27 cellular contexts compared by ENCODE assay signal in genomic region chr9:79145442-79145841, GRCh38.
"Had no signal": no experiment of that assay in that cellular context is flagged by ENCODE, and none has a peak within 500 bp of the region (broad histone marks: within the 10 kb centered on the region; RNA-seq: fewer than 3 reads in every experiment).

No MANE protein-coding gene starts in this region.

- ATAC-seq: activated CD8-positive, alpha-beta T cell treated with anti-CD3 and anti-CD28 coated beads, Interleukin-2, amount 10 ng/mL, durations not matched to agents 7 days and 5 days had no signal

- FAIRE-seq: astrocyte, bronchial epithelial cell, RCC 7860, TTC549 had no signal

- H3K4me1 ChIP-seq: SJCRH30 had no signal

- H3K36me3 ChIP-seq: SJCRH30 had no signal

- H3K9me3 ChIP-seq: SJCRH30 had no signal

- H3K27ac ChIP-seq: PC-9, SJCRH30, SK-N-MC had no signal

- H3K4me2 ChIP-seq: PC-9 had no signal

- H3K4me3 ChIP-seq: PC-9, SJCRH30, SK-N-MC had no signal

- H3K27me3 ChIP-seq: SJCRH30 had no signal

- DNase-seq: activated CD4-positive, alpha-beta T cell treated with anti-CD3 and anti-CD28 coated beads, Interleukin-2, amount 10 ng/mL, durations not matched to agents 7 days and 5 days; activated CD4-positive, alpha-beta T cell treated with anti-CD3 and anti-CD28 coated beads, Interleukin-2, amount 50 U/mL, for 48 hours; activated CD8-positive, alpha-beta T cell treated with anti-CD3 and anti-CD28 coated beads, Interleukin-2, amount 10 ng/mL, durations not matched to agents 7 days and 5 days; activated gamma-delta T cell; activated naive CD4-positive, alpha-beta T cell treated with Interleukin-2 at 50 U/mL for 16 hours; activated naive CD8-positive, alpha-beta T cell treated with anti-CD3 and anti-CD28 coated beads, Interleukin-2, amount 10 ng/mL, durations not matched to agents 7 days and 5 days; activated T-cell treated with anti-CD3 and anti-CD28 coated beads, Interleukin-2, amount 50 U/mL, for 24 hours; caudate nucleus; cerebellar nuclear complex; NCI-H1105; NCI-H1417 treated with DMSO at 0.1 percent for 48 hours; NCI-H187 treated with DMSO at 0.1 percent for 48 hours; NCI-H2081; NCI-H2171 treated with DMSO at 0.1 percent for 48 hours; NCI-H2227 treated with DMSO at 0.1 percent for 48 hours; NCI-H446; NCI-H510A treated with DMSO at 0.1 percent for 48 hours; NCI-H69; NCI-H82; PC-9; SHP77; SJCRH30 had no signal

- H2AFZ ChIP-seq: PC-9 had no signal
